ENCODE assay signal across 8 cellular contexts in genomic region chr1:120180349-120180702, GRCh38. TPM values are rescaled to one million over a fixed set of nuclear protein-coding genes. Genes with fewer than 3 reads are reported as not detected.
A peak's percentile ranks its signal among the peaks of the same experiment; 100 is the strongest.
DNase-seq lines count a peak whose midpoint lies in the region; ATAC-seq and TF ChIP-seq lines count a peak whose summit lies in the region.
"Not testable (repeated sequence)": the region's sequence is repeated elsewhere in the genome, so short reads cannot be mapped to it uniquely, and the experiment has no call there.

No MANE protein-coding gene starts in this region.

- peak; percentile 47 for ATAC-seq in WTC11
- ATAC-seq in heart right ventricle = peak in 5 of 8 donors; percentile 18 to 45 (median 31)
- peak; percentile 38 to 57 (median 44) for ATAC-seq in right lobe of liver
- peak; percentile 8 to 13 for ATAC-seq in stimulated activated naive B cell treated with anti-CD40 and anti-IgM and Interleukin-4, amounts not matched to agents 10 μg/mL and 1 μg/mL and 100 μg/mL, for 72 hours (replicated peaks)
- ATAC-seq in aorta (ENCODE audit: low FRiP score) = peak; percentile 67

- H3K4me3 Mint-ChIP-seq in WTC11 = peak overlapping the region; percentile 58
- H3K4me3 Mint-ChIP-seq in stimulated activated naive B cell treated with anti-CD40 and anti-IgM and Interleukin-4, amounts not matched to agents 10 μg/mL and 1 μg/mL and 100 μg/mL, for 72 hours = peak overlapping the region in 1 of 2 donors; percentile 65

- WGBS in heart right ventricle, 2 donors = 0 to 15% methylated on average over 1 to 3 of the region's 15 CpGs
- 12% methylated on average over 4 of the region's 15 CpGs for WGBS in right lobe of liver (ENCODE audit: insufficient coverage, low coverage, low lambda C conversion rate, missing lambda C conversion rate)
- 0 to 12% methylated on average over 4 to 5 of the region's 15 CpGs for WGBS in aorta, 2 donors

- CTCF ChIA-PET in WTC11 (lab: Charles Lee) = not testable (repeated sequence)

- H2AFZ ChIP-seq in osteoblast (ENCODE audit: low read length) = not testable (repeated sequence)

- H3K79me2 ChIP-seq in osteoblast (ENCODE audit: insufficient read depth, low read length) = peaks cover 27% of the 10 kb centered on the region

- intact Hi-C loops in heart right ventricle (cut with DNase I); right lobe of liver (cut with DNase I); aorta (cut with DNase I): not testable (repeated sequence)

- not testable (repeated sequence) for H3K36me3 Mint-ChIP-seq in WTC11; stimulated activated naive B cell treated with anti-CD40 and anti-IgM and Interleukin-4, amounts not matched to agents 10 μg/mL and 1 μg/mL and 100 μg/mL, for 72 hours

- not testable (repeated sequence) for TF ChIP-seq POLR2A in right lobe of liver (IDR thresholded peaks at IDR 0.05)

- H3K27me3 ChIP-seq in HUES48 (ENCODE audit: control insufficient read depth, insufficient read depth, low read length); heart right ventricle; right lobe of liver; osteoblast (ENCODE audit: insufficient read depth, low read length); aorta (ENCODE audit: control insufficient read depth in 1 of 2, insufficient read depth in 2 of 2, low read length in 1 of 2): not testable (repeated sequence)

- H3K9me3 Mint-ChIP-seq in WTC11; stimulated activated naive B cell treated with anti-CD40 and anti-IgM and Interleukin-4, amounts not matched to agents 10 μg/mL and 1 μg/mL and 100 μg/mL, for 72 hours: not testable (repeated sequence)

- POLR2A ChIA-PET in WTC11 (lab: Charles Lee) = not testable (repeated sequence)

- not testable (repeated sequence) for H3K27ac ChIP-seq in HUES48 (ENCODE audit: low read depth, low read length)
- H3K27ac ChIP-seq in coronary artery = peak overlapping the region; percentile 48 to 86
- peak overlapping the region; percentile 29 to 71 (median 60) for H3K27ac ChIP-seq in heart right ventricle
- peak overlapping the region; percentile 51 to 96 (median 65) for H3K27ac ChIP-seq in right lobe of liver
- peak overlapping the region; percentile 91 for H3K27ac ChIP-seq in osteoblast (ENCODE audit: low read depth, low read length)
- peak overlapping the region in 1 of 2 donors; percentile 44 for H3K27ac ChIP-seq in aorta (ENCODE audit: low read depth in 1 of 2, low read length in 2 of 2)

- H3K4me1 ChIP-seq in HUES48 (ENCODE audit: control insufficient read depth, insufficient read depth, low read length) = peaks cover 15% of the 10 kb centered on the region
- H3K4me1 ChIP-seq in heart right ventricle = peaks cover 2 to 25% (median 15%) of the 10 kb centered on the region in 9 donors
- not testable (repeated sequence) for H3K4me1 ChIP-seq in right lobe of liver; aorta (ENCODE audit: control insufficient read depth in 1 of 2, insufficient read depth in 2 of 2, low read length in 2 of 2)
- peaks cover 25% of the 10 kb centered on the region for H3K4me1 ChIP-seq in osteoblast (ENCODE audit: insufficient read depth, low read length)

- H3K9ac ChIP-seq in HUES48 (ENCODE audit: low read depth, low read length) = not testable (repeated sequence)

- H3K4me2 ChIP-seq in osteoblast (ENCODE audit: insufficient read depth, low read length) = peak overlapping the region; percentile 84

- peak overlapping the region; percentile 16; the same call in 1 of the 2 replicates for H3K4me3 ChIP-seq in HUES48 (ENCODE audit: low read depth, low read length)
- peak overlapping the region; percentile 69 for H3K4me3 ChIP-seq in coronary artery
- H3K4me3 ChIP-seq in heart right ventricle = peak overlapping the region in 9 of 10 donors; percentile 21 to 51 (median 43)
- H3K4me3 ChIP-seq in right lobe of liver = peak overlapping the region; percentile 12 to 44 (median 37)
- peak overlapping the region; percentile 14 for H3K4me3 ChIP-seq in osteoblast (ENCODE audit: insufficient read depth, low read length)
- peak overlapping the region in 1 of 2 donors; percentile 26 for H3K4me3 ChIP-seq in aorta (ENCODE audit: low read length in 2 of 2)

- H3K9me3 ChIP-seq in HUES48 (ENCODE audit: control insufficient read depth, insufficient read depth, low read length); heart right ventricle; right lobe of liver; osteoblast (ENCODE audit: low read depth, low read length); aorta (ENCODE audit: control insufficient read depth, low read length): not testable (repeated sequence)

- H3K27ac Mint-ChIP-seq in WTC11; stimulated activated naive B cell treated with anti-CD40 and anti-IgM and Interleukin-4, amounts not matched to agents 10 μg/mL and 1 μg/mL and 100 μg/mL, for 72 hours: not testable (repeated sequence)

- TF ChIP-seq CTCF in WTC11 (IDR thresholded peaks at IDR 0.05); coronary artery (IDR thresholded peaks at IDR 0.05); heart right ventricle (IDR thresholded peaks at IDR 0.05); right lobe of liver (IDR thresholded peaks at IDR 0.05); osteoblast (IDR thresholded peaks at IDR 0.05; ENCODE audit: extremely low read depth, low read depth, low read length): not testable (repeated sequence)

- not testable (repeated sequence) for DNase-seq in WTC11 (ENCODE audit: low spot score); coronary artery (ENCODE audit: low spot score); heart right ventricle; right lobe of liver; osteoblast (ENCODE audit: insufficient read length, low spot score, missing footprints); stimulated activated naive B cell treated with anti-CD40 and anti-IgM and Interleukin-4, amounts not matched to agents 10 μg/mL and 1 μg/mL and 100 μg/mL, for 72 hours; aorta

- H3K4me1 Mint-ChIP-seq in WTC11 = peaks cover 18% of the 10 kb centered on the region
- H3K4me1 Mint-ChIP-seq in stimulated activated naive B cell treated with anti-CD40 and anti-IgM and Interleukin-4, amounts not matched to agents 10 μg/mL and 1 μg/mL and 100 μg/mL, for 72 hours = not testable (repeated sequence)

- not testable (repeated sequence) for H3K27me3 Mint-ChIP-seq in WTC11 (ENCODE audit: low read depth); stimulated activated naive B cell treated with anti-CD40 and anti-IgM and Interleukin-4, amounts not matched to agents 10 μg/mL and 1 μg/mL and 100 μg/mL, for 72 hours

- not testable (repeated sequence) for H3K36me3 ChIP-seq in HUES48 (ENCODE audit: control insufficient read depth, insufficient read depth, low read length); heart right ventricle; right lobe of liver; osteoblast (ENCODE audit: insufficient read depth, low read length); aorta (ENCODE audit: control insufficient read depth in 1 of 2, insufficient read depth in 2 of 2, low read length in 1 of 2)

- H4K20me1 ChIP-seq in osteoblast (ENCODE audit: insufficient read depth, low read length) = not testable (repeated sequence)

RNA-seq across cellular contexts. Expression of gene SEC22B, which starts 4.0 kb away (rescaled TPM):
- total RNA-seq in WTC11 (2021) (9.5 to 11.5 TPM (median 9.9 TPM) in 3 replicates), heart right ventricle (10 to 100 TPM; 12.9 to 18.5 (median 15.5) TPM), right lobe of liver (10 to 100 TPM; 17.3 to 26.8 (median 20.8) TPM), osteoblast (95.2 and 118 TPM in 2 replicates), aorta (10 to 100 TPM; 34.2 to 39.7 TPM)
- polyA plus RNA-seq in heart right ventricle (10 to 100 TPM; 12.1 to 14.7 TPM), aorta (10 to 100 TPM; 23.7 to 26.6 TPM)

Comparison
In these comparisons a context has a peak if more than half of its experiments do, and no peak if none do; other contexts are left out.
1. ATAC-seq: peak in every context shown above with its lines; median percentile 67 in aorta; 47 in WTC11; 44 in right lobe of liver; 31 in heart right ventricle; 10 in stimulated activated naive B cell treated with anti-CD40 and anti-IgM and Interleukin-4, amounts not matched to agents 10 μg/mL and 1 μg/mL and 100 μg/mL, for 72 hours.